ENCODE assay signal across 29 cellular contexts in the genomic region with DNA sequence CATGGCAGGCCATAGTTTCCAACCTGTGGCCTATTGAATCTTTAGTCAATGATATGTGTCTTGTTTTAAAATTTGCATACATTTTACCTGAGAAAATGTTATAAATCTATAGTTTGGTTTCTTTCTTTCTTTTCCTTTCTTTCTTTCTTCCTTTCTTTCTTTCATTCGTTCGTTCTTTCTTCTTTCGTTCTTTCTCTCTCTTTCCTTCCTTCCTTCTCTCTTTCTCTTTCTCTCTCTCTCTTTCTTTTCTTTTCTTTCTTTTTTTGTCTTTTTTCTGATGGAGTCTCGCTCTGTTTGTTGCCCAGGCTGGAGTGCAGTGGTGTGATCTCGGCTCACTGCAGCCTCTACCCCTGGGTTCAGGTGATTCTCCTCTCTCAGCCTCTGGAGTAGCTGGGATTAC.
"Had no signal": no experiment of that assay in that cellular context is flagged by ENCODE, and none has a peak within 500 bp of the region (broad histone marks: within the 10 kb centered on the region; RNA-seq: fewer than 3 reads in every experiment).

No MANE protein-coding gene starts in this region.

- H3K4me1 ChIP-seq: colonic mucosa, esophagus muscularis mucosa, esophagus squamous epithelium, foreskin keratinocyte, gastrocnemius medialis, gastroesophageal sphincter, heart left ventricle, heart right ventricle had no signal

- H3K4me3 ChIP-seq: colonic mucosa, coronary artery, dorsolateral prefrontal cortex, esophagus muscularis mucosa, esophagus squamous epithelium, gastrocnemius medialis, gastroesophageal sphincter, heart left ventricle, heart right ventricle had no signal

- H3K9me3 Mint-ChIP-seq: dendritic cell treated with granulocyte-macrophage colony-stimulating factor and Interleukin-4, amounts not matched to agents 40 ng/mL and 50 ng/mL, for 4 days; effector memory CD8-positive, alpha-beta T cell; endodermal cell had no signal

- H3K4me1 Mint-ChIP-seq: endodermal cell had no signal

- H3K36me3 ChIP-seq: colonic mucosa, esophagus muscularis mucosa, esophagus squamous epithelium, gastrocnemius medialis, gastroesophageal sphincter, heart left ventricle, heart right ventricle had no signal

- DNase-seq: colonic mucosa; cortex of kidney; dermis blood vessel endothelial cell; dorsolateral prefrontal cortex; effector CD4-positive, alpha-beta T cell; effector CD8-positive, alpha-beta T cell; effector memory CD4-positive, alpha-beta T cell; effector memory CD8-positive, alpha-beta T cell; endodermal cell; erythroblast; esophagus squamous epithelium; foreskin fibroblast; foreskin keratinocyte; foreskin melanocyte; gastrocnemius medialis; glutamatergic neuron; head of caudate nucleus; heart left ventricle; heart right ventricle had no signal

- H3K27me3 ChIP-seq: colonic mucosa, dorsolateral prefrontal cortex, esophagus muscularis mucosa, esophagus squamous epithelium, foreskin keratinocyte, gastrocnemius medialis, gastroesophageal sphincter, heart left ventricle, heart right ventricle had no signal

- H3K27ac ChIP-seq: colonic mucosa, coronary artery, dorsolateral prefrontal cortex, epithelial cell of prostate, esophagus muscularis mucosa, esophagus squamous epithelium, foreskin keratinocyte, gastrocnemius medialis, gastroesophageal sphincter, heart left ventricle, heart right ventricle had no signal

- ATAC-seq: effector memory CD8-positive, alpha-beta T cell; esophagus mucosa; foreskin keratinocyte; gastrocnemius medialis; gastroesophageal sphincter; heart left ventricle; heart right ventricle had no signal

- H3K27ac Mint-ChIP-seq: dendritic cell treated with granulocyte-macrophage colony-stimulating factor and Interleukin-4, amounts not matched to agents 40 ng/mL and 50 ng/mL, for 4 days; effector memory CD8-positive, alpha-beta T cell; endodermal cell had no signal

- FAIRE-seq: colon, endometrium, endothelial cell of umbilical vein, frontal cortex had no signal

- H3K27me3 Mint-ChIP-seq: dendritic cell treated with granulocyte-macrophage colony-stimulating factor and Interleukin-4, amounts not matched to agents 40 ng/mL and 50 ng/mL, for 4 days; effector memory CD8-positive, alpha-beta T cell had no signal

- H3K4me3 Mint-ChIP-seq: dendritic cell treated with granulocyte-macrophage colony-stimulating factor and Interleukin-4, amounts not matched to agents 40 ng/mL and 50 ng/mL, for 4 days; effector memory CD8-positive, alpha-beta T cell; endodermal cell had no signal

- H3K9me3 ChIP-seq: colonic mucosa, esophagus muscularis mucosa, esophagus squamous epithelium, gastrocnemius medialis, gastroesophageal sphincter, heart left ventricle, heart right ventricle had no signal
